5 cellular contexts compared by ENCODE assay signal in the genomic region with DNA sequence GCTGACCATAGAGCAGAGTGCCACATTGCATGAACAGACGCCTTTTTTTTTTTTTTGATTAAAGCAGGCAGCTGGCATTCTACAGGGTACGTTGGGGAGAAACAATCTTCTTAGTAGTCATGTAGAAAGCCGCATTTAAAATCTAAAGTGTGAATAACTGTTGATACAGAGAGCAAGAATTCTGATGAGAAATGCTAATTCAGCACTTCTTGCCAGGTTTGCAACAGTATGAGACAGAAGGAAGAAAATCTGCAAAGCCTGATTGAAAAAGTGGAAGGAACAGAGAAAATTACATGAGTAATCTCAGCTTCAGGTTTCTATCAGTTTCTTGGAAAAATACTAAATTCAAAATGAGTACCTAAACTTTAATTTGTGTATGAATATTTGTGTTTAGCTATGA.
TF ChIP-seq lines count a peak whose summit lies in the region.

No MANE protein-coding gene starts in this region.

TF ChIP-seq in SK-N-SH, 30 proteins besides CTCF, POLR2A, EP300 and RAD21:
- TF ChIP-seq ELF1 (IDR thresholded peaks at IDR 0.05), result no peak
- TF ChIP-seq RXRA (IDR thresholded peaks at IDR 0.05; ENCODE audit: borderline replicate concordance, low read depth), result no peak
TF ChIP-seq in SK-N-SH: peak in this region for 0.

TF ChIP-seq in SK-N-SH treated with all-trans-retinoic acid at 6 μM for 48 hours, 23 proteins besides CTCF, POLR2A, EP300 and RAD21 (continues in another document):
- no peak for TF ChIP-seq BACH2 (CRISPR knock-in tag; IDR thresholded peaks at IDR 0.05; ENCODE audit: borderline replicate concordance)
- TF ChIP-seq ZFP3 (CRISPR knock-in tag; IDR thresholded peaks at IDR 0.05), result no peak
- no peak for TF ChIP-seq CSDC2 (CRISPR knock-in tag; IDR thresholded peaks at IDR 0.05)
- no peak for TF ChIP-seq ZNF565 (CRISPR knock-in tag; conservative IDR thresholded peaks at IDR 0.05; ENCODE audit: low read depth)
- no peak for TF ChIP-seq TOX (CRISPR knock-in tag; IDR thresholded peaks at IDR 0.05; ENCODE audit: borderline replicate concordance)
- TF ChIP-seq RARB (CRISPR knock-in tag; IDR thresholded peaks at IDR 0.05), result no peak
- TF ChIP-seq, protein P1, sequence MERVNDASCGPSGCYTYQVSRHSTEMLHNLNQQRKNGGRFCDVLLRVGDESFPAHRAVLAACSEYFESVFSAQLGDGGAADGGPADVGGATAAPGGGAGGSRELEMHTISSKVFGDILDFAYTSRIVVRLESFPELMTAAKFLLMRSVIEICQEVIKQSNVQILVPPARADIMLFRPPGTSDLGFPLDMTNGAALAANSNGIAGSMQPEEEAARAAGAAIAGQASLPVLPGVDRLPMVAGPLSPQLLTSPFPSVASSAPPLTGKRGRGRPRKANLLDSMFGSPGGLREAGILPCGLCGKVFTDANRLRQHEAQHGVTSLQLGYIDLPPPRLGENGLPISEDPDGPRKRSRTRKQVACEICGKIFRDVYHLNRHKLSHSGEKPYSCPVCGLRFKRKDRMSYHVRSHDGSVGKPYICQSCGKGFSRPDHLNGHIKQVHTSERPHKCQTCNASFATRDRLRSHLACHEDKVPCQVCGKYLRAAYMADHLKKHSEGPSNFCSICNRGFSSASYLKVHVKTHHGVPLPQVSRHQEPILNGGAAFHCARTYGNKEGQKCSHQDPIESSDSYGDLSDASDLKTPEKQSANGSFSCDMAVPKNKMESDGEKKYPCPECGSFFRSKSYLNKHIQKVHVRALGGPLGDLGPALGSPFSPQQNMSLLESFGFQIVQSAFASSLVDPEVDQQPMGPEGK (CRISPR knock-in tag; IDR thresholded peaks at IDR 0.05; ENCODE audit: borderline replicate concordance), result no peak
- TF ChIP-seq ZFP30 (CRISPR knock-in tag; IDR thresholded peaks at IDR 0.05), result no peak
- TF ChIP-seq ISL1 (CRISPR knock-in tag; IDR thresholded peaks at IDR 0.05), result no peak
- no peak for TF ChIP-seq ESRRG (CRISPR knock-in tag; IDR thresholded peaks at IDR 0.05)
- no peak for TF ChIP-seq PPARA (CRISPR knock-in tag; IDR thresholded peaks at IDR 0.05; ENCODE audit: borderline replicate concordance)

TF ChIP-seq in A549, 52 proteins besides CTCF, POLR2A, EP300 and RAD21:
- peak; percentile 85 for TF ChIP-seq MAFK (IDR thresholded peaks at IDR 0.05; ENCODE audit: partially characterized antibody)
- no peak for TF ChIP-seq HOXB5 (CRISPR knock-in tag; IDR thresholded peaks at IDR 0.05)

TF ChIP-seq in K562, 482 proteins besides CTCF, POLR2A, EP300 and RAD21:
- TF ChIP-seq PHB (CRISPR knock-in tag; IDR thresholded peaks at IDR 0.05) (no peak), TBL1XR1 (IDR thresholded peaks at IDR 0.05; ENCODE audit: low read length in 2 of 2) (no peak), C11orf30 (IDR thresholded peaks at IDR 0.05; ENCODE audit: low read depth) (peak; percentile 73), ZNF408 (CRISPR knock-in tag; IDR thresholded peaks at IDR 0.05; ENCODE audit: low read depth) (no peak), MAFG (tag; conservative IDR thresholded peaks at IDR 0.05) (peak; percentile 82), MAFK (IDR thresholded peaks at IDR 0.05; ENCODE audit: low read length) (peak; percentile 85), ZNF316 (IDR thresholded peaks at IDR 0.05) (peak; percentile 80), SAFB (IDR thresholded peaks at IDR 0.05; ENCODE audit: borderline replicate concordance, low read depth, low read length) (no peak), NR2F6 (CRISPR knock-in tag; IDR thresholded peaks at IDR 0.05) (no peak), POLR2AphosphoS2 (IDR thresholded peaks at IDR 0.05; ENCODE audit: low read length) (no peak), MEF2A (IDR thresholded peaks at IDR 0.05; ENCODE audit: control insufficient read depth, low read depth, low read length) (no peak), NCOA6 (IDR thresholded peaks at IDR 0.05) (no peak), FOXJ2 (tag; IDR thresholded peaks at IDR 0.05) (no peak), KAT2B (IDR thresholded peaks at IDR 0.05; ENCODE audit: low read depth, low read length) (no peak), MAFF (IDR thresholded peaks at IDR 0.05; ENCODE audit: low read length) (peak; percentile 86), FOXA1 (IDR thresholded peaks at IDR 0.05; ENCODE audit: borderline replicate concordance) (no peak)
- TF ChIP-seq, protein P2, sequence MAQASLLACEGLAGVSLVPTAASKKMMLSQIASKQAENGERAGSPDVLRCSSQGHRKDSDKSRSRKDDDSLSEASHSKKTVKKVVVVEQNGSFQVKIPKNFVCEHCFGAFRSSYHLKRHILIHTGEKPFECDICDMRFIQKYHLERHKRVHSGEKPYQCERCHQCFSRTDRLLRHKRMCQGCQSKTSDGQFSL (CRISPR knock-in tag; IDR thresholded peaks at IDR 0.05), result no peak
- TF ChIP-seq, protein P2 (tag; IDR thresholded peaks at IDR 0.05), result no peak

TF ChIP-seq in H1, 55 proteins besides CTCF, POLR2A, EP300 and RAD21:
- TF ChIP-seq MAFK (IDR thresholded peaks at IDR 0.05; ENCODE audit: low read depth, low read length) (peak; percentile 64), JUND (IDR thresholded peaks at IDR 0.05; ENCODE audit: low read length) (no peak)
